ENCODE assay signal across 22 cellular contexts in the genomic region with DNA sequence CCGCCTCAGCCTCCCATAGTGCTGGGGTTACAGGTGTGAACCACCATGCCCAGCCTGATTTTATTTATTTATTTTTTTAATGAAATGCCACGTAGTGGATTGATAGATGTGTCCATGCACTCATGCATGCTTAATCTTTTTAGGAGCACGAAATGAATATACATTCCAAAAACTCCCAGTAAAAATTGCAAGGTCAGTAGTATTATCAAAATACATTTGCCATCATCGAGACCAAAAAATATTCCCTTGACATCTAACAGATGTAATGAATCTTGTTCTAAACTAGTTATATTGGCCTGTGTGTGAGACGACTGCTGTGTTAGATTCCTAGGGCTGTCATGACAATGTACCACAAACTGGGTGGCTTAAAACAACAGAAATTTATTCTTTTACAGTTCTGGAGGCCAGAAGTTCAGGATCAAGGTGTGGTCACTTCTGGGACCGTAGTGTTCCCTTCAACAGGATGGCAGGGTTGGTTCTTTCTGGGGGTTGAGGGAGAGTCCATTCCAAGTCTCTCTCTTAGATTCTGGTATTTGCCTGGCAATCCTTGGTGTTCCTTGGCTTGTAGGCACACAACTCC.
"Had no signal": no experiment of that assay in that cellular context is flagged by ENCODE, and none has a peak within 500 bp of the region (broad histone marks: within the 10 kb centered on the region; RNA-seq: fewer than 3 reads in every experiment).

No MANE protein-coding gene starts in this region.

- H3K27me3 ChIP-seq: ascending aorta, body of pancreas had no signal

- H3K9me3 ChIP-seq: ascending aorta, body of pancreas had no signal

- H3K27ac ChIP-seq: ascending aorta, body of pancreas had no signal

- DNase-seq: activated CD4-positive, alpha-beta T cell treated with anti-CD3 and anti-CD28 coated beads, Interleukin-2, amount 10 ng/mL, durations not matched to agents 24 days and 14 days; activated CD4-positive, alpha-beta T cell treated with anti-CD3 and anti-CD28 coated beads, Interleukin-2, amount 50 U/mL, for 48 hours; activated CD8-positive, alpha-beta memory T cell treated with anti-CD3 and anti-CD28 coated beads, Interleukin-2, amount 10 ng/mL, durations not matched to agents 7 days and 5 days; activated effector memory CD4-positive, alpha-beta T cell treated with anti-CD3 and anti-CD28 coated beads, Interleukin-2, amount 50 U/mL, for 16 hours; activated naive CD4-positive, alpha-beta T cell treated with Interleukin-2 at 50 U/mL for 16 hours; activated naive CD8-positive, alpha-beta T cell treated with anti-CD3 and anti-CD28 coated beads, Interleukin-2, amount 50 U/mL, for 24 hours; activated T-cell treated with anti-CD3 and anti-CD28 coated beads, Interleukin-2, amount 50 U/mL, for 4 hours; amniotic stem cell; MM.1S; NCI-H1105; NCI-H1436; NCI-H1694 treated with DMSO at 0.1 percent for 48 hours; NCI-H2029 treated with DMSO at 0.1 percent for 48 hours; NCI-H446; NCI-H524; SHP77 treated with DMSO at 0.1 percent for 48 hours had no signal

- H3K4me3 ChIP-seq: ascending aorta, body of pancreas had no signal

- H3K27ac Mint-ChIP-seq: activated CD4-positive, alpha-beta T cell treated with anti-CD3 and anti-CD28 coated beads, Interleukin-2, amount 10 ng/mL, durations not matched to agents 24 days and 14 days; activated CD8-positive, alpha-beta memory T cell treated with anti-CD3 and anti-CD28 coated beads, Interleukin-2, amount 10 ng/mL, durations not matched to agents 7 days and 5 days; activated naive CD8-positive, alpha-beta T cell treated with anti-CD3 and anti-CD28 coated beads, Interleukin-2, amount 50 U/mL, for 24 hours; T-helper 1 cell treated with Interleukin-12 subunit alpha and Interleukin-12 subunit beta and Interleukin-4 antibody, amounts not matched to agents 30 μg/mL and 1 μg/mL, for 36 hours had no signal

- H3K27me3 Mint-ChIP-seq: activated CD4-positive, alpha-beta T cell treated with anti-CD3 and anti-CD28 coated beads, Interleukin-2, amount 10 ng/mL, durations not matched to agents 24 days and 14 days; activated CD8-positive, alpha-beta memory T cell treated with anti-CD3 and anti-CD28 coated beads, Interleukin-2, amount 10 ng/mL, durations not matched to agents 7 days and 5 days; activated naive CD8-positive, alpha-beta T cell treated with anti-CD3 and anti-CD28 coated beads, Interleukin-2, amount 50 U/mL, for 24 hours had no signal

- FAIRE-seq: RCC 7860 had no signal

- H3K36me3 Mint-ChIP-seq: activated naive CD4-positive, alpha-beta T cell treated with anti-CD3 and anti-CD28 coated beads, Interleukin-2, amount 50 U/mL, for 72 hours had no signal

- H3K4me3 Mint-ChIP-seq: activated CD4-positive, alpha-beta T cell treated with anti-CD3 and anti-CD28 coated beads, Interleukin-2, amount 10 ng/mL, durations not matched to agents 24 days and 14 days; activated CD8-positive, alpha-beta memory T cell treated with anti-CD3 and anti-CD28 coated beads, Interleukin-2, amount 10 ng/mL, durations not matched to agents 7 days and 5 days; activated naive CD8-positive, alpha-beta T cell treated with anti-CD3 and anti-CD28 coated beads, Interleukin-2, amount 50 U/mL, for 24 hours; activated T-cell treated with anti-CD3 and anti-CD28 coated beads, Interleukin-2, amount 50 U/mL, for 4 hours; T-helper 1 cell treated with Interleukin-12 subunit alpha and Interleukin-12 subunit beta and Interleukin-4 antibody, amounts not matched to agents 30 μg/mL and 1 μg/mL, for 36 hours had no signal

- ATAC-seq: activated CD4-positive, CD25-positive, alpha-beta regulatory T cell treated with anti-CD3 and anti-CD28 coated beads, Interleukin-2, amount 50 U/mL, for 24 hours; activated CD8-positive, alpha-beta memory T cell treated with anti-CD3 and anti-CD28 coated beads, Interleukin-2, amount 10 ng/mL, durations not matched to agents 7 days and 5 days; activated naive CD8-positive, alpha-beta T cell treated with anti-CD3 and anti-CD28 coated beads, Interleukin-2, amount 50 U/mL, for 24 hours; activated T-cell treated with anti-CD3 and anti-CD28 coated beads, Interleukin-2, amount 50 U/mL, for 4 hours had no signal

- H3K36me3 ChIP-seq: ascending aorta had no signal

- H3K9me3 Mint-ChIP-seq: activated CD4-positive, alpha-beta T cell treated with anti-CD3 and anti-CD28 coated beads, Interleukin-2, amount 10 ng/mL, durations not matched to agents 24 days and 14 days; activated naive CD4-positive, alpha-beta T cell treated with anti-CD3 and anti-CD28 coated beads, Interleukin-2, amount 50 U/mL, for 72 hours; activated naive CD8-positive, alpha-beta T cell treated with anti-CD3 and anti-CD28 coated beads, Interleukin-2, amount 50 U/mL, for 24 hours; activated T-cell treated with anti-CD3 and anti-CD28 coated beads, Interleukin-2, amount 50 U/mL, for 4 hours; T-helper 1 cell treated with Interleukin-12 subunit alpha and Interleukin-12 subunit beta and Interleukin-4 antibody, amounts not matched to agents 30 μg/mL and 1 μg/mL, for 36 hours had no signal

- H3K4me1 ChIP-seq: ascending aorta had no signal
